15 cellular contexts compared by ENCODE assay signal in genomic region chrX:47201545-47201944, GRCh38. TPM values are rescaled to one million over a fixed set of nuclear protein-coding genes. Genes with fewer than 3 reads are reported as not detected.
DNase-seq lines count a peak whose midpoint lies in the region; ATAC-seq, FAIRE-seq and TF ChIP-seq lines count a peak whose summit lies in the region.
"Had no signal": no experiment of that assay in that cellular context is flagged by ENCODE, and none has a peak within 500 bp of the region (broad histone marks: within the 10 kb centered on the region; RNA-seq: fewer than 3 reads in every experiment).

No MANE protein-coding gene starts in this region.

- H2AFZ ChIP-seq in GM23248 (no peak overlapping the region), astrocyte (ENCODE audit: low read depth, low read length) (no peak overlapping the region)

- peaks cover 11% of the 10 kb centered on the region; the same call in 1 of the 2 replicates for H3K36me3 ChIP-seq in GM23248 (ENCODE audit: low read depth)
- peaks cover 48% of the 10 kb centered on the region for H3K36me3 ChIP-seq in astrocyte (ENCODE audit: insufficient read depth, low read length)
- peaks cover 11 to 89% (median 85%) of the 10 kb centered on the region in 5 donors for H3K36me3 ChIP-seq in subcutaneous abdominal adipose tissue (ENCODE audit: control insufficient read depth in 5 of 5, insufficient read depth in 5 of 5, low read length in 5 of 5)

- in situ Hi-C loops in GM23248 (cut with MboI), result loop anchor here (25.0 kb wide), 1 partner anchor 186 kb away; no protein-coding TSS in a partner anchor

- H3K4me1 ChIP-seq in GM23248 (ENCODE audit: insufficient read depth), result peaks cover 17% of the 10 kb centered on the region
- peaks cover 13% of the 10 kb centered on the region for H3K4me1 ChIP-seq in astrocyte (ENCODE audit: insufficient read depth, low read length)
- H3K4me1 ChIP-seq in subcutaneous abdominal adipose tissue (ENCODE audit: control insufficient read depth in 5 of 5, insufficient read depth in 5 of 5, low read length in 5 of 5), result peaks cover 3 to 46% (median 26%) of the 10 kb centered on the region in 5 donors
- H3K4me1 ChIP-seq: BE2C had no signal

- ATAC-seq in GM18498 (IDR thresholded peaks at IDR 0.05; ENCODE audit: unreplicated experiment), result no peak

- H3K4me3 ChIP-seq in GM23248, result no peak overlapping the region
- H3K4me3 ChIP-seq in astrocyte (ENCODE audit: insufficient read depth, low read depth, low read length), result no peak overlapping the region
- no peak overlapping the region for H3K4me3 ChIP-seq in subcutaneous abdominal adipose tissue (ENCODE audit: low read depth in 1 of 5, low read length in 5 of 5)
- H3K4me3 ChIP-seq: MG63 had no signal

- H3K36me3 Mint-ChIP-seq in astrocyte (ENCODE audit: low read depth, unreplicated experiment) (peaks cover 12% of the 10 kb centered on the region), nephron progenitor cell (ENCODE audit: low read depth) (peaks cover 99% of the 10 kb centered on the region)

- DNase-seq in GM23248 (no peak), astrocyte (ENCODE audit: low read depth) (no peak), nephron progenitor cell (no peak), islet precursor cell (no peak), NCI-H2029 (lab: John Stamatoyannopoulos, UW) (no peak)
- DNase-seq: BE2C, COR-L47, H7, MG63, NCI-H1105 treated with DMSO at 0.1 percent for 48 hours, NCI-H2029 treated with DMSO at 0.1 percent for 48 hours, NCI-H2227 treated with DMSO at 0.1 percent for 48 hours, NCI-H526 treated with DMSO at 0.1 percent for 48 hours had no signal

- H3K27ac Mint-ChIP-seq in astrocyte (ENCODE audit: unreplicated experiment), result no peak overlapping the region
- H3K27ac Mint-ChIP-seq in nephron progenitor cell, result peak overlapping the region; percentile 75

- H3K27me3 Mint-ChIP-seq in astrocyte (ENCODE audit: low read depth, unreplicated experiment) (no peaks in the 10 kb centered on the region), nephron progenitor cell (ENCODE audit: low read depth, poor library complexity) (peaks cover 5% of the 10 kb centered on the region)

- 51 to 73% methylated on average over 4 of the region's 5 CpGs for WGBS in GM23248 (ENCODE audit: low coverage in 1 of 2, low lambda C conversion rate in 2 of 2, missing lambda C conversion rate in 2 of 2), 2 experiments

- peak; percentile 94 for FAIRE-seq in astrocyte (lab: Jason Lieb, UNC)

- H3K4me3 Mint-ChIP-seq in astrocyte (ENCODE audit: unreplicated experiment), result no peak overlapping the region
- no peak overlapping the region for H3K4me3 Mint-ChIP-seq in nephron progenitor cell

- H3K27ac ChIP-seq in GM23248, result peak overlapping the region; percentile 75; the same call in 1 of the 2 replicates
- no peak overlapping the region for H3K27ac ChIP-seq in astrocyte (ENCODE audit: low read depth, low read length)
- H3K27ac ChIP-seq in subcutaneous abdominal adipose tissue (ENCODE audit: low read depth, low read length), result peak overlapping the region; percentile 82

- TF ChIP-seq CTCF in astrocyte (IDR thresholded peaks at IDR 0.05; ENCODE audit: insufficient read depth, low read depth, low read length) (no peak), nephron progenitor cell (IDR thresholded peaks at IDR 0.05) (no peak)

- H4K20me1 ChIP-seq in GM23248 (ENCODE audit: insufficient read depth) (no peaks in the 10 kb centered on the region), astrocyte (ENCODE audit: insufficient read depth, low read length) (peaks cover 84% of the 10 kb centered on the region)

- H3K9me3 Mint-ChIP-seq in astrocyte (ENCODE audit: unreplicated experiment), result no peaks in the 10 kb centered on the region
- H3K9me3 Mint-ChIP-seq in nephron progenitor cell, result no peaks in the 10 kb centered on the region

- H3K9me2 ChIP-seq in GM23248 (ENCODE audit: insufficient read depth), result no peaks in the 10 kb centered on the region

- H3K4me2 ChIP-seq in GM23248 (ENCODE audit: unreplicated experiment) (no peak overlapping the region), astrocyte (ENCODE audit: low read length) (no peak overlapping the region)

- H3K4me1 Mint-ChIP-seq in astrocyte (ENCODE audit: low read depth, unreplicated experiment), result peaks cover 19% of the 10 kb centered on the region
- peaks cover 26% of the 10 kb centered on the region for H3K4me1 Mint-ChIP-seq in nephron progenitor cell

- H3K79me2 ChIP-seq in GM23248 (ENCODE audit: insufficient read depth) (peaks cover 67% of the 10 kb centered on the region), astrocyte (ENCODE audit: insufficient read depth, low read length) (peaks cover 63% of the 10 kb centered on the region)

- H3K9me3 ChIP-seq in GM23248 (ENCODE audit: low read depth), result no peaks in the 10 kb centered on the region
- no peaks in the 10 kb centered on the region for H3K9me3 ChIP-seq in astrocyte (ENCODE audit: insufficient read depth, low read depth, low read length)
- no peaks in the 10 kb centered on the region for H3K9me3 ChIP-seq in subcutaneous abdominal adipose tissue (ENCODE audit: control insufficient read depth in 5 of 5, low read length in 5 of 5)
- H3K9me3 ChIP-seq: BE2C, MG63 had no signal

- H3F3A ChIP-seq in GM23248 (ENCODE audit: insufficient read depth), result no peaks in the 10 kb centered on the region; the same call in 1 of the 2 replicates

- H3K27me3 ChIP-seq in GM23248 (replicated peaks; ENCODE audit: insufficient read depth) (no peaks in the 10 kb centered on the region), astrocyte (ENCODE audit: insufficient read depth, low read length) (no peaks in the 10 kb centered on the region), subcutaneous abdominal adipose tissue (ENCODE audit: control insufficient read depth in 5 of 5, insufficient read depth in 4 of 5, low read length in 5 of 5) (peaks cover 0 to 5% (median 0%) of the 10 kb centered on the region in 5 donors)
- H3K27me3 ChIP-seq: BE2C, MG63 had no signal

- no peak overlapping the region for H3K9ac ChIP-seq in GM23248
- H3K9ac ChIP-seq in astrocyte (ENCODE audit: low read length), result no peak overlapping the region
- no peak overlapping the region for H3K9ac ChIP-seq in subcutaneous abdominal adipose tissue (ENCODE audit: low read length in 5 of 5)

RNA-seq across cellular contexts. Expression of gene UBA1, which starts 7.9 kb away (rescaled TPM):
- total RNA-seq in GM23248 (2014; rRNA removed; shearing (Covaris generic)), result 264 and 266 TPM in 2 replicates
- 141 and 146 TPM in 2 replicates for polyA plus RNA-seq in GM23248 (2016; fragmentation: Nextera tagmentation; extraction: Ambion mirVana)
- total RNA-seq in astrocyte, result 232 and 244 TPM in 2 replicates

RNA-seq across cellular contexts. Expression of gene CDK16, which starts 16.9 kb away (rescaled TPM):
- 89.5 and 97.8 TPM in 2 replicates for total RNA-seq in GM23248 (2014; rRNA removed; shearing (Covaris generic))
- polyA plus RNA-seq in GM23248 (2016; fragmentation: Nextera tagmentation; extraction: Ambion mirVana), result 103 and 105 TPM in 2 replicates
- 110 and 128 TPM in 2 replicates for total RNA-seq in astrocyte

RNA-seq across cellular contexts. Expression of gene USP11, which starts 31.3 kb away (rescaled TPM):
- 30.2 and 36.6 TPM in 2 replicates for total RNA-seq in GM23248 (2014; rRNA removed; shearing (Covaris generic))
- 61.4 and 61.5 TPM in 2 replicates for polyA plus RNA-seq in GM23248 (2016; fragmentation: Nextera tagmentation; extraction: Ambion mirVana)
- total RNA-seq in astrocyte, result 75.7 and 80.8 TPM in 2 replicates

RNA-seq across cellular contexts. Expression of gene RBM10, which starts 56.5 kb away (rescaled TPM):
- total RNA-seq in GM23248 (2014; rRNA removed; shearing (Covaris generic)), result 40.1 and 40.5 TPM in 2 replicates
- 28.4 and 30.6 TPM in 2 replicates for polyA plus RNA-seq in GM23248 (2016; fragmentation: Nextera tagmentation; extraction: Ambion mirVana)
- 35.9 and 36.3 TPM in 2 replicates for total RNA-seq in astrocyte

RNA-seq across cellular contexts. Expression of gene NDUFB11, which starts 57.0 kb away (rescaled TPM):
- 41.7 and 45.7 TPM in 2 replicates for total RNA-seq in GM23248 (2014; rRNA removed; shearing (Covaris generic))
- polyA plus RNA-seq in GM23248 (2016; fragmentation: Nextera tagmentation; extraction: Ambion mirVana), result 123 and 125 TPM in 2 replicates
- total RNA-seq in astrocyte, result 79.4 and 86.3 TPM in 2 replicates
